In genomic region chr7:50334341-50334994, GRCh38 we compare ENCODE assay signal across 18 cellular contexts. TPM values are rescaled to one million over a fixed set of nuclear protein-coding genes. Genes with fewer than 3 reads are reported as not detected.
DNase-seq lines count a peak whose midpoint lies in the region; ATAC-seq, FAIRE-seq and TF ChIP-seq lines count a peak whose summit lies in the region.
"Had no signal": no experiment of that assay in that cellular context is flagged by ENCODE, and none has a peak within 500 bp of the region (broad histone marks: within the 10 kb centered on the region; RNA-seq: fewer than 3 reads in every experiment).

No MANE protein-coding gene starts in this region.

- H3K4me1 Mint-ChIP-seq in activated CD8-positive, alpha-beta T cell treated with anti-CD3 and anti-CD28 coated beads, Interleukin-2, amount 10 ng/mL, durations not matched to agents 7 days and 5 days (ENCODE audit: low read depth) = no peaks in the 10 kb centered on the region
- H3K4me1 Mint-ChIP-seq in activated CD8-positive, alpha-beta T cell treated with anti-CD3 and anti-CD28 coated beads for 36 hours (ENCODE audit: low read depth) = peaks cover 36% of the 10 kb centered on the region
- H3K4me1 Mint-ChIP-seq in activated naive CD8-positive, alpha-beta T cell treated with anti-CD3 and anti-CD28 coated beads for 36 hours = peaks cover 65% of the 10 kb centered on the region

- no peak overlapping the region for H3K27ac Mint-ChIP-seq in activated CD8-positive, alpha-beta T cell treated with anti-CD3 and anti-CD28 coated beads, Interleukin-2, amount 10 ng/mL, durations not matched to agents 7 days and 5 days
- no peak overlapping the region for H3K27ac Mint-ChIP-seq in activated CD8-positive, alpha-beta T cell treated with anti-CD3 and anti-CD28 coated beads for 36 hours
- no peak overlapping the region for H3K27ac Mint-ChIP-seq in activated naive CD8-positive, alpha-beta T cell treated with anti-CD3 and anti-CD28 coated beads for 36 hours

- CTCF ChIA-PET in activated CD8-positive, alpha-beta T cell treated with anti-CD3 and anti-CD28 coated beads, Interleukin-2, amount 10 ng/mL, durations not matched to agents 7 days and 5 days (lab: Charles Lee) = interaction anchor here (1.4 to 4.4 kb wide), 3 partner anchors 11 to 33 kb away, joined by 3 to 47 read pairs (median 3); no protein-coding TSS in a partner anchor
- CTCF ChIA-PET in activated CD8-positive, alpha-beta T cell treated with anti-CD3 and anti-CD28 coated beads for 36 hours (lab: Charles Lee) = interaction anchor here (1.0 to 6.4 kb wide), 4 partner anchors 12 to 84 kb away, joined by 3 to 37 read pairs (median 4); no protein-coding TSS in a partner anchor
- CTCF ChIA-PET in K562 (lab: Yijun Ruan, JAX; ENCODE audit: low intra/inter-chr PET ratio) = no interaction called here

- H3K9me3 ChIP-seq in KOPT-K1 (ENCODE audit: insufficient read depth, low read length, poor library complexity, severe bottlenecking) (no peaks in the 10 kb centered on the region), K562 (replicated peaks; ENCODE audit: control insufficient read depth, insufficient read depth, low read depth, low read length) (no peaks in the 10 kb centered on the region), small intestine (ENCODE audit: control insufficient read depth, low read depth) (no peaks in the 10 kb centered on the region), uterus (no peaks in the 10 kb centered on the region)

- no TSS peak for BruUV-seq in K562 (replicated peaks; lab: Mats Ljungman, UMichigan)

- H3K79me2 ChIP-seq in K562 (ENCODE audit: control insufficient read depth, insufficient read depth, low read length) = peaks cover 81% of the 10 kb centered on the region

- no peak overlapping the region for H2AFZ ChIP-seq in K562 (ENCODE audit: low read depth, low read length)

- peaks cover 66% of the 10 kb centered on the region for H3K36me3 Mint-ChIP-seq in activated CD8-positive, alpha-beta T cell treated with anti-CD3 and anti-CD28 coated beads, Interleukin-2, amount 10 ng/mL, durations not matched to agents 7 days and 5 days (ENCODE audit: low read depth)
- H3K36me3 Mint-ChIP-seq in activated CD8-positive, alpha-beta T cell treated with anti-CD3 and anti-CD28 coated beads for 36 hours (ENCODE audit: low read depth) = peaks cover 63% of the 10 kb centered on the region
- H3K36me3 Mint-ChIP-seq in activated naive CD8-positive, alpha-beta T cell treated with anti-CD3 and anti-CD28 coated beads for 36 hours = peaks cover 46% of the 10 kb centered on the region

- no peak overlapping the region for H3K9ac ChIP-seq in K562 (ENCODE audit: insufficient read depth in 1 of 2, low read depth in 2 of 2, low read length in 2 of 2)

- TF ChIP-seq POLR2A in K562 (conservative IDR thresholded peaks at IDR 0.05) (no peak), uterus (IDR thresholded peaks at IDR 0.05) (no peak)

- no peaks in the 10 kb centered on the region for H4K20me1 ChIP-seq in K562 (replicated peaks; ENCODE audit: control insufficient read depth, insufficient read depth, low read length)

- H3K27me3 Mint-ChIP-seq in activated CD8-positive, alpha-beta T cell treated with anti-CD3 and anti-CD28 coated beads, Interleukin-2, amount 10 ng/mL, durations not matched to agents 7 days and 5 days (ENCODE audit: low read depth) = no peaks in the 10 kb centered on the region
- no peaks in the 10 kb centered on the region for H3K27me3 Mint-ChIP-seq in activated CD8-positive, alpha-beta T cell treated with anti-CD3 and anti-CD28 coated beads for 36 hours
- no peaks in the 10 kb centered on the region for H3K27me3 Mint-ChIP-seq in activated naive CD8-positive, alpha-beta T cell treated with anti-CD3 and anti-CD28 coated beads for 36 hours

- no peaks in the 10 kb centered on the region for H3K9me1 ChIP-seq in K562 (ENCODE audit: control insufficient read depth, insufficient read depth, low read length)

- intact Hi-C loops in activated CD8-positive, alpha-beta T cell treated with anti-CD3 and anti-CD28 coated beads for 36 hours (cut with micrococcal nuclease) = loop anchor here (5.0 kb wide), 1 partner anchor 33 kb away; no protein-coding TSS in a partner anchor
- intact Hi-C loops in K562 (cut with micrococcal nuclease) (no loop called here), uterus (cut with DNase I; ENCODE audit: low total_unique reads) (no loop called here)

- no peak for TF ChIP-seq CTCF in activated CD8-positive, alpha-beta T cell treated with anti-CD3 and anti-CD28 coated beads for 36 hours (IDR thresholded peaks at IDR 0.05)
- no peak for TF ChIP-seq CTCF in K562 (IDR thresholded peaks at IDR 0.05 in 2 of 3, conservative IDR thresholded peaks at IDR 0.05 in 1 of 3; ENCODE audit: insufficient read depth in 2 of 3, low read depth in 1 of 3, low read length in 3 of 3)
- no peak for TF ChIP-seq CTCF in uterus (IDR thresholded peaks at IDR 0.05)

- no peaks in the 10 kb centered on the region for H3K9me3 Mint-ChIP-seq in activated CD8-positive, alpha-beta T cell treated with anti-CD3 and anti-CD28 coated beads, Interleukin-2, amount 10 ng/mL, durations not matched to agents 7 days and 5 days (ENCODE audit: insufficient read depth)
- H3K9me3 Mint-ChIP-seq in activated CD8-positive, alpha-beta T cell treated with anti-CD3 and anti-CD28 coated beads for 36 hours = no peaks in the 10 kb centered on the region
- H3K9me3 Mint-ChIP-seq in activated naive CD8-positive, alpha-beta T cell treated with anti-CD3 and anti-CD28 coated beads for 36 hours = no peaks in the 10 kb centered on the region

- H3K4me1 ChIP-seq in K562 (replicated peaks in 1 of 2; ENCODE audit: control insufficient read depth in 2 of 2, insufficient read depth in 2 of 2, low read length in 2 of 2) = peaks cover 52 to 89% of the 10 kb centered on the region in 2 experiments
- H3K4me1 ChIP-seq in small intestine (ENCODE audit: control insufficient read depth in 2 of 2, insufficient read depth in 1 of 2, low read depth in 1 of 2, low read length in 1 of 2) = peaks cover 0 to 2% of the 10 kb centered on the region in 2 donors
- H3K4me1 ChIP-seq in uterus = no peaks in the 10 kb centered on the region

- in situ Hi-C loops in K562 (cut with MboI) = no loop called here

- no peak for FAIRE-seq in K562 (lab: Jason Lieb, UNC)
- FAIRE-seq in small intestine (lab: Jason Lieb, UNC) = no peak
- FAIRE-seq: HTR-8/SVneo had no signal

- no peak for TF ChIP-seq EP300 in K562 (IDR thresholded peaks at IDR 0.05; ENCODE audit: low read length)

- peaks cover 40% of the 10 kb centered on the region for H3K36me3 ChIP-seq in KOPT-K1 (ENCODE audit: insufficient read depth, low read length)
- peaks cover 69% of the 10 kb centered on the region for H3K36me3 ChIP-seq in K562 (ENCODE audit: control insufficient read depth, insufficient read depth, low read length)
- H3K36me3 ChIP-seq in small intestine (ENCODE audit: control insufficient read depth in 2 of 2, insufficient read depth in 2 of 2, low read length in 2 of 2) = no peaks in the 10 kb centered on the region
- H3K36me3 ChIP-seq in uterus = no peaks in the 10 kb centered on the region

- no peak overlapping the region for H3K4me3 Mint-ChIP-seq in activated CD8-positive, alpha-beta T cell treated with anti-CD3 and anti-CD28 coated beads, Interleukin-2, amount 10 ng/mL, durations not matched to agents 7 days and 5 days
- H3K4me3 Mint-ChIP-seq in activated CD8-positive, alpha-beta T cell treated with anti-CD3 and anti-CD28 coated beads for 36 hours = no peak overlapping the region
- H3K4me3 Mint-ChIP-seq in activated naive CD8-positive, alpha-beta T cell treated with anti-CD3 and anti-CD28 coated beads for 36 hours = no peak overlapping the region

- H3K4me3 ChIP-seq in K562 (no peak overlapping the region), small intestine (ENCODE audit: low read depth in 1 of 2, low read length in 2 of 2) (no peak overlapping the region), uterus (no peak overlapping the region)

- POLR2A ChIA-PET in activated CD8-positive, alpha-beta T cell treated with anti-CD3 and anti-CD28 coated beads, Interleukin-2, amount 10 ng/mL, durations not matched to agents 7 days and 5 days (lab: Charles Lee) = interaction anchor here (2.1 kb wide), 1 partner anchor 26 kb away, joined by 5 read pairs; no protein-coding TSS in a partner anchor
- POLR2A ChIA-PET in activated CD8-positive, alpha-beta T cell treated with anti-CD3 and anti-CD28 coated beads for 36 hours (lab: Charles Lee) = interaction anchor here (5.1 to 30.3 kb wide), 2 partner anchors 21 to 22 kb away, joined by 98 to 1646 read pairs; no protein-coding TSS in a partner anchor
- POLR2A ChIA-PET in K562 (lab: Yijun Ruan, JAX) = no interaction called here

- TF ChIP-seq RAD21 in K562 (CRISPR knock-in tag; conservative IDR thresholded peaks at IDR 0.05 in 1 of 2, IDR thresholded peaks at IDR 0.05 in 1 of 2) = no peak

- DNase-seq in activated CD8-positive, alpha-beta T cell treated with anti-CD3 and anti-CD28 coated beads, Interleukin-2, amount 10 ng/mL, durations not matched to agents 7 days and 5 days = peak; percentile 19
- DNase-seq in activated CD8-positive, alpha-beta T cell treated with anti-CD3 and anti-CD28 coated beads for 36 hours = no peak
- no peak for DNase-seq in K562 (ENCODE audit: extremely low read depth in 1 of 4, low spot score in 3 of 4)
- no peak for DNase-seq in small intestine
- no peak for DNase-seq in activated naive CD8-positive, alpha-beta T cell treated with anti-CD3 and anti-CD28 coated beads for 36 hours
- no peak for DNase-seq in uterus
- DNase-seq: 8988T, HCEC 1CT, KG1, MM.1S, NCI-H1930, NCI-H2171 treated with DMSO at 0.1 percent for 48 hours, NCI-H82, SIG-M5 had no signal

- H3K27me3 ChIP-seq in K562 (ENCODE audit: control insufficient read depth in 2 of 2, insufficient read depth in 2 of 2, low read length in 2 of 2) (no peaks in the 10 kb centered on the region; a peak in 1 of 5 replicates), small intestine (ENCODE audit: control insufficient read depth in 2 of 2, insufficient read depth in 2 of 2, low read length in 2 of 2) (no peaks in the 10 kb centered on the region), uterus (no peaks in the 10 kb centered on the region)

- 92% methylated on average over 1 of the region's 1 CpG for WGBS in K562 (ENCODE audit: insufficient coverage, low coverage, missing lambda C conversion rate)
- WGBS in small intestine, 3 donors = 96 to 100% (median 98%) methylated on average over 1 of the region's 1 CpG

- H3K27ac ChIP-seq in KOPT-K1 (ENCODE audit: low read depth, low read length, poor library complexity, severe bottlenecking) (peak overlapping the region; percentile 98), K562 (ENCODE audit: extremely low read depth, low read depth, low read length) (peak overlapping the region; percentile 76; the same call in 2 of the 3 replicates), small intestine (ENCODE audit: low read depth in 1 of 2, low read length in 1 of 2) (peak overlapping the region; percentile 23 to 44), uterus (no peak overlapping the region)

- no peak for ATAC-seq in activated CD8-positive, alpha-beta T cell treated with anti-CD3 and anti-CD28 coated beads, Interleukin-2, amount 10 ng/mL, durations not matched to agents 7 days and 5 days
- no peak for ATAC-seq in activated CD8-positive, alpha-beta T cell treated with anti-CD3 and anti-CD28 coated beads for 36 hours
- ATAC-seq in K562 = no peak
- no peak for ATAC-seq in GM18517 (IDR thresholded peaks at IDR 0.05; ENCODE audit: unreplicated experiment)

- H3K4me2 ChIP-seq in K562 (ENCODE audit: insufficient read depth, low read length) = 0 out of 2 replicates have a peak overlapping the region, but pooled peaks have one; percentile 2

RNA-seq across cellular contexts. Expression of gene IKZF1, which starts 30.0 kb away (rescaled TPM):
- total RNA-seq in activated CD8-positive, alpha-beta T cell treated with anti-CD3 and anti-CD28 coated beads, Interleukin-2, amount 10 ng/mL, durations not matched to agents 7 days and 5 days = 100 to 1,000 TPM; 370 to 374 TPM
- total RNA-seq in activated CD8-positive, alpha-beta T cell treated with anti-CD3 and anti-CD28 coated beads for 36 hours = 100 to 1,000 TPM; 277 to 295 TPM
- total RNA-seq in K562 (2011; cell fraction: chromatin; rRNA removed; ENCODE audit: low replicate concordance) = 53.3 and 122 TPM in 2 replicates
- total RNA-seq in K562 (2011; cell fraction: nucleolus; rRNA removed) = 37.5 and 50.9 TPM in 2 replicates
- total RNA-seq in K562 (2011; cell fraction: nucleoplasm; rRNA removed) = 76.8 and 139 TPM in 2 replicates
- 66.5 and 98.0 TPM in 2 replicates for total RNA-seq in K562 (2014; rRNA removed)
- 43.8 and 45.6 TPM in 2 replicates for total RNA-seq in K562 (2014; rRNA removed; fragmentation: Illumina TruSeq; extraction: Trizol)
- 43.4 and 44.7 TPM in 2 replicates for total RNA-seq in K562 (2015; rRNA removed; fragmentation: Illumina TruSeq; extraction: Trizol)
- total RNA-seq in K562 (2021) = 85.3 and 96.6 TPM in 2 replicates
- polyA plus RNA-seq in K562 (2011; rRNA removed) = 28.4 and 36.2 TPM in 2 replicates
- 34.4 and 57.9 TPM in 2 replicates for polyA plus RNA-seq in K562 (2011; cell fraction: cytosol; rRNA removed)
- polyA plus RNA-seq in K562 (2011; cell fraction: nucleus; rRNA removed) = 43.0 and 50.8 TPM in 2 replicates
- 35.8 and 46.0 TPM in 2 replicates for polyA plus RNA-seq in K562 (2012)
- polyA plus RNA-seq in K562 (2014; fragmentation: Illumina TruSeq; extraction: Trizol) = 37.3 and 50.3 TPM in 2 replicates
- polyA plus RNA-seq in K562 (2014; fragmentation: Nextera tagmentation; extraction: Ambion mirVana) = 10 to 100 TPM; 12.6 to 14.7 TPM
- polyA plus RNA-seq in K562 (2014; rRNA removed) = 30.9 and 37.2 TPM in 2 replicates
- polyA minus RNA-seq in K562 (2011; rRNA and poly(A)+ RNA removed) = 82.8 and 85.1 TPM in 2 replicates
- polyA minus RNA-seq in K562 (2011; cell fraction: cytosol; rRNA and poly(A)+ RNA removed) = 60.8 and 72.3 TPM in 2 replicates
- polyA minus RNA-seq in K562 (2011; cell fraction: nucleus; rRNA and poly(A)+ RNA removed) = 77.0 and 96.0 TPM in 2 replicates
- 1 to 10 TPM; 1.8 to 5.9 (median 3.0) TPM for polyA plus RNA-seq in small intestine
- total RNA-seq in activated naive CD8-positive, alpha-beta T cell treated with anti-CD3 and anti-CD28 coated beads for 36 hours = 100 to 1,000 TPM; 220 to 225 TPM
- 100 to 1,000 TPM in 1 of 4 donors, 10 to 100 TPM in 1, 1 to 10 TPM in 2; 7.0 to 828 (median 12.8) TPM for total RNA-seq in uterus
- total RNA-seq: NCI-H460 had no signal

Comparison
In these comparisons a context has a peak if more than half of its experiments do, and no peak if none do; other contexts are left out.
1. H3K27ac ChIP-seq: peak in KOPT-K1 (single experiment), K562 (single experiment) and small intestine (2 of 2); none in uterus (0 of 2).